ENCODE assay signal across 1 cellular context in genomic region chr7:143299840-143300239, GRCh38.
A peak's percentile ranks its signal among the peaks of the same experiment; 100 is the strongest.
TF ChIP-seq lines count a peak whose summit lies in the region.

No MANE protein-coding gene starts in this region.

TF ChIP-seq in K562, 482 proteins besides CTCF, POLR2A, EP300 and RAD21:
- 0 out of 2 replicates have a peak, but pooled peaks have one; percentile 22 for TF ChIP-seq POLR2AphosphoS5 (IDR thresholded peaks at IDR 0.05; ENCODE audit: control insufficient read depth, insufficient read depth, low read depth, low read length)
- peak; percentile 74 for TF ChIP-seq CTCFL (IDR thresholded peaks at IDR 0.05; ENCODE audit: borderline replicate concordance, insufficient read depth, low read depth, low read length, poor library complexity, severe bottlenecking)
- TF ChIP-seq POLR2AphosphoS2 (IDR thresholded peaks at IDR 0.05; ENCODE audit: low read length), result no peak
- no peak for TF ChIP-seq SLC30A9 (CRISPR knock-in tag; IDR thresholded peaks at IDR 0.05)
- TF ChIP-seq, protein P1, sequence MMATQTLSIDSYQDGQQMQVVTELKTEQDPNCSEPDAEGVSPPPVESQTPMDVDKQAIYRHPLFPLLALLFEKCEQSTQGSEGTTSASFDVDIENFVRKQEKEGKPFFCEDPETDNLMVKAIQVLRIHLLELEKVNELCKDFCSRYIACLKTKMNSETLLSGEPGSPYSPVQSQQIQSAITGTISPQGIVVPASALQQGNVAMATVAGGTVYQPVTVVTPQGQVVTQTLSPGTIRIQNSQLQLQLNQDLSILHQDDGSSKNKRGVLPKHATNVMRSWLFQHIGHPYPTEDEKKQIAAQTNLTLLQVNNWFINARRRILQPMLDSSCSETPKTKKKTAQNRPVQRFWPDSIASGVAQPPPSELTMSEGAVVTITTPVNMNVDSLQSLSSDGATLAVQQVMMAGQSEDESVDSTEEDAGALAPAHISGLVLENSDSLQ (IDR thresholded peaks at IDR 0.05), result 0 out of 2 replicates have a peak, but pooled peaks have one; percentile 14
- TF ChIP-seq CEBPG (CRISPR knock-in tag; IDR thresholded peaks at IDR 0.05), result no peak
- no peak for TF ChIP-seq CEBPG (tag; conservative IDR thresholded peaks at IDR 0.05 in 1 of 2, IDR thresholded peaks at IDR 0.05 in 1 of 2)
- TF ChIP-seq ZNF551 (CRISPR knock-in tag; IDR thresholded peaks at IDR 0.05), result no peak
- 0 out of 4 replicates have a peak, but pooled peaks of 1 of the 2 experiments have one; percentile 30 for TF ChIP-seq MLLT1 (IDR thresholded peaks at IDR 0.05)
- TF ChIP-seq SMC3 (conservative IDR thresholded peaks at IDR 0.05; ENCODE audit: insufficient read depth, low read depth, low read length), result peak; percentile 48
- TF ChIP-seq SRSF3 (IDR thresholded peaks at IDR 0.05; ENCODE audit: insufficient read depth, low read length), result no peak
- TF ChIP-seq ZBTB43 (CRISPR knock-in tag; IDR thresholded peaks at IDR 0.05), result no peak
- TF ChIP-seq CREM (IDR thresholded peaks at IDR 0.05; ENCODE audit: low read depth), result peak; percentile 40; the same call in 1 of the 2 replicates
